Comparison of ENCODE assay signal across 14 cellular contexts in the genomic region with DNA sequence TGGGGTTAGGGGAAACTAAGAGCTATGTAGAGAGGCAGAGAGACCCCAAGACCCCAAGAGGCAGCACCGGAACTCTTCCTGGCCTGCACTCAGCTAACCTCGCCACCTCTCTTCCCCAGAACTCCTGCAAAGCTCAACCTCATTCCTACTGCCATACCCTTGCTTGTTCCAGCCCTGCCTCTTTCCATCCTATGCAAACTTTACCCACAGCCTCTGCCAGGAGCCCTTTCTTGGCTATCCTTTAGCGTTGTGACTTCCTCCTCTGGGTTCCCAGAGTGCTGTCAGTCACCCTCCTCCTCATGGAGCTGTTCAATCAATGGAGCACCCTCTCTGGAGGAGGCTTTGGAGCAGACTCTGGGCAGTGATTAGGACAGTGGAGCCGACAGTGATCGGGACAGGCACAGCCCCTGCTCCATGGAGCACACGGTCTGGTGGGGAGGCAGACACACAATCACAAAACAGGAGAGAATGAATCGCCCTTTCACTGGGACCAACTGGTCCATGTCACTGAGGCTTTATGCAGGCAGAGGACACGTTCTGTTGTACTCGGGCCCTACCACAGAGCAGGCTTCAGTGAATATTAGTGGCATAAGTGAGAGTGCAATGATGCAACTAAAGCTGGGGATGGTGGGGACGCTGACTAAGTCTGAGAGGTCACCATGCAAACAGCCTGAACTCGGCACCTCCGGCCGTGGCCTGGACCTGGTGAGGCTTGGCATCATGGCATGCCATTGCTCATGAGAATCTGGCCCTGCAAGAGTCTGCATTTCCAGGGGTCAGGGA. TPM values are rescaled to one million over a fixed set of nuclear protein-coding genes. Genes with fewer than 3 reads are reported as not detected.
DNase-seq lines count a peak whose midpoint lies in the region; ATAC-seq and TF ChIP-seq lines count a peak whose summit lies in the region.
"Had no signal": no experiment of that assay in that cellular context is flagged by ENCODE, and none has a peak within 500 bp of the region (broad histone marks: within the 10 kb centered on the region; RNA-seq: fewer than 3 reads in every experiment).

No MANE protein-coding gene starts in this region.

- ATAC-seq in GM18861 (IDR thresholded peaks at IDR 0.05; ENCODE audit: unreplicated experiment) (peak; percentile 51), HG03565 (IDR thresholded peaks at IDR 0.05; ENCODE audit: unreplicated experiment) (peak; percentile 39)
- ATAC-seq: activated CD4-positive, alpha-beta T cell treated with anti-CD3 and anti-CD28 coated beads for 36 hours; CD8-positive, alpha-beta T cell had no signal

- no peak overlapping the region for H3K9ac ChIP-seq in smooth muscle cell (ENCODE audit: low read depth)

- H3K4me1 ChIP-seq in smooth muscle cell (ENCODE audit: low read depth) (no peaks in the 10 kb centered on the region), left ventricle myocardium inferior (peaks cover 20% of the 10 kb centered on the region)

- H3K9me3 ChIP-seq in smooth muscle cell (replicated peaks; ENCODE audit: low read depth): no peaks in the 10 kb centered on the region
- no peaks in the 10 kb centered on the region for H3K9me3 ChIP-seq in left ventricle myocardium inferior (replicated peaks)

- H3F3A ChIP-seq in smooth muscle cell (ENCODE audit: low read depth): no peaks in the 10 kb centered on the region

- no peaks in the 10 kb centered on the region for H4K20me1 ChIP-seq in smooth muscle cell (ENCODE audit: low read depth)

- peaks cover 3% of the 10 kb centered on the region for H3K27me3 Mint-ChIP-seq in chondrocyte (ENCODE audit: low read depth)
- H3K27me3 Mint-ChIP-seq: activated CD4-positive, alpha-beta T cell treated with anti-CD3 and anti-CD28 coated beads for 36 hours had no signal

- H3K27ac Mint-ChIP-seq in chondrocyte (ENCODE audit: unreplicated experiment): no peak overlapping the region
- H3K27ac Mint-ChIP-seq: activated CD4-positive, alpha-beta T cell treated with anti-CD3 and anti-CD28 coated beads for 36 hours; CD8-positive, alpha-beta T cell; endodermal cell had no signal

- H3K36me3 ChIP-seq in smooth muscle cell (ENCODE audit: low read depth): no peaks in the 10 kb centered on the region
- no peaks in the 10 kb centered on the region for H3K36me3 ChIP-seq in left ventricle myocardium inferior
- H3K36me3 ChIP-seq: brain microvascular endothelial cell had no signal

- H3K27ac ChIP-seq in smooth muscle cell (ENCODE audit: low read depth) (peak overlapping the region; percentile 62), left ventricle myocardium inferior (replicated peaks) (no peak overlapping the region)
- H3K27ac ChIP-seq: brain microvascular endothelial cell had no signal

- peaks cover 1% of the 10 kb centered on the region for H3K4me1 Mint-ChIP-seq in chondrocyte (ENCODE audit: low read depth)
- H3K4me1 Mint-ChIP-seq: activated CD4-positive, alpha-beta T cell treated with anti-CD3 and anti-CD28 coated beads for 36 hours had no signal

- no peak overlapping the region for H3K4me3 ChIP-seq in smooth muscle cell
- H3K4me3 ChIP-seq in left ventricle myocardium inferior: no peak overlapping the region
- H3K4me3 ChIP-seq: lung had no signal

- intact Hi-C loops in left ventricle myocardium inferior (cut with micrococcal nuclease): no loop called here

- no peak overlapping the region for H3K4me3 Mint-ChIP-seq in chondrocyte (ENCODE audit: unreplicated experiment)
- H3K4me3 Mint-ChIP-seq: activated CD4-positive, alpha-beta T cell treated with anti-CD3 and anti-CD28 coated beads for 36 hours; CD8-positive, alpha-beta T cell; endodermal cell had no signal

- H3K9me3 Mint-ChIP-seq in chondrocyte (ENCODE audit: low read depth): no peaks in the 10 kb centered on the region
- H3K9me3 Mint-ChIP-seq: CD8-positive, alpha-beta T cell; endodermal cell had no signal

- no peak overlapping the region for H3K4me2 ChIP-seq in smooth muscle cell

- DNase-seq in chondrocyte (ENCODE audit: low spot score): peak; percentile 58
- no peak for DNase-seq in smooth muscle cell (lab: John Stamatoyannopoulos, UW; ENCODE audit: unreplicated experiment)
- no peak for DNase-seq in SHP77 (lab: John Stamatoyannopoulos, UW)
- DNase-seq in SW480 (ENCODE audit: low spot score): no peak
- DNase-seq in left ventricle myocardium inferior: no peak
- DNase-seq in stimulated activated CD8-positive, alpha-beta memory T cell treated with anti-CD3 and anti-CD28 coated beads, Interleukin-4, amount 100 ng/mL, for 48 hours: no peak
- DNase-seq: activated CD4-positive, alpha-beta T cell treated with anti-CD3 and anti-CD28 coated beads for 36 hours; brain microvascular endothelial cell; CD8-positive, alpha-beta T cell; endodermal cell had no signal

- WGBS in smooth muscle cell (ENCODE audit: low lambda C conversion rate): 77% methylated on average over 13 of the region's 13 CpGs

- no peaks in the 10 kb centered on the region for H3K79me2 ChIP-seq in smooth muscle cell (ENCODE audit: low read depth)

- H3K36me3 Mint-ChIP-seq in chondrocyte (ENCODE audit: low read depth): peaks cover under 1% of the 10 kb centered on the region
- H3K36me3 Mint-ChIP-seq: CD8-positive, alpha-beta T cell had no signal

- H3K27me3 ChIP-seq in smooth muscle cell (ENCODE audit: low read depth) (no peaks in the 10 kb centered on the region), left ventricle myocardium inferior (ENCODE audit: low read depth) (no peaks in the 10 kb centered on the region)
- H3K27me3 ChIP-seq: brain microvascular endothelial cell had no signal

- no peak for TF ChIP-seq CTCF in chondrocyte (IDR thresholded peaks at IDR 0.05)
- no peak for TF ChIP-seq CTCF in smooth muscle cell (IDR thresholded peaks at IDR 0.05; ENCODE audit: borderline replicate concordance, insufficient read depth, poor library complexity, severe bottlenecking)
- TF ChIP-seq CTCF in left ventricle myocardium inferior (IDR thresholded peaks at IDR 0.05; ENCODE audit: borderline replicate concordance): no peak

- H2AFZ ChIP-seq in smooth muscle cell (ENCODE audit: low read depth): no peak overlapping the region

RNA-seq across cellular contexts. Expression of gene P2RY2, which starts 24.6 kb away (rescaled TPM):
- total RNA-seq in chondrocyte: 0.32 TPM in 1 of 3 replicates, not detected in the others
- total RNA-seq in smooth muscle cell: 0.99 and 5.8 TPM in 2 replicates
- polyA plus RNA-seq in smooth muscle cell: 1.9 TPM in 1 of 2 replicates, not detected in the other
- 19.8 TPM for total RNA-seq in left ventricle myocardium inferior
- total RNA-seq: activated CD4-positive, alpha-beta T cell treated with anti-CD3 and anti-CD28 coated beads for 36 hours; CD8-positive, alpha-beta T cell; osteocyte had no signal

RNA-seq across cellular contexts. Expression of gene FCHSD2, which starts 51.3 kb away (rescaled TPM):
- total RNA-seq in chondrocyte (38.7 to 69.5 TPM (median 66.8 TPM) in 3 replicates), smooth muscle cell (14.6 and 18.3 TPM in 2 replicates), left ventricle myocardium inferior (43.4 TPM)
- 18.8 and 24.3 TPM in 2 replicates for polyA plus RNA-seq in smooth muscle cell
